8 cellular contexts compared by ENCODE assay signal in the genomic region with DNA sequence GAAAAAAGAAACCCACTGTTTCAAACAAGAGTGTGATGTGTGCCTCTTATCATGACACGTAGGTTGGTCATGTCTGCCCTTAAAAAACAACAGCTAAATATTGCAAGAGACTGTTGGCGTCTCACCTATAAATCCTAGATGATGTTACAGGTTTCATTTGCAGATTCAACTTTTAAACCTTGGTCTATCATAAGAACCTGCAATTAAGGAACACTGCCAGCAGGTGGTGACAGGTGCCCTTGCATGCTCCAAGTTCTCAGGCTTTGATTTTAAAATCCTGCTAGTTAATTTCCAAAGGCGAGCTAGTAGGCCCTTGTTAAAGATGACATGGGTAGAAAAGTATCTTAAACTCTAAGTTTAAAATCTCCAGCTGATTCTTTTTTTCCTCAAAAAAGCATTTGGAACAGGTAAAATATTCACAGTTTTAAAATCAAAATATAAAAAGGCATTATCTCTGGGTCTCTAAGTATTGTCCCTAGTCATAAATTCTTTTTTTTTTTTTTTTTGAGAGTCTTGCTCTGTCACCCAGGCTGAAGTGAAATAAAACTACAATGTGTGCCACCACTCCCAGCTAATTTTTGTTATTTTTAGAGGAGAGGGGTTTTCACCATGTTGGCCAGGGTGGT. TPM values are rescaled to one million over a fixed set of nuclear protein-coding genes. Genes with fewer than 3 reads are reported as not detected.
DNase-seq lines count a peak whose midpoint lies in the region; ATAC-seq and TF ChIP-seq lines count a peak whose summit lies in the region.

No MANE protein-coding gene starts in this region.

- H3K9ac ChIP-seq in MM.1S (ENCODE audit: low read length), result no peak overlapping the region

- H2AFZ ChIP-seq in MM.1S (ENCODE audit: low read length), result no peak overlapping the region

- H4K20me1 ChIP-seq in MM.1S (ENCODE audit: insufficient read depth, low read length), result no peaks in the 10 kb centered on the region

- no peaks in the 10 kb centered on the region for H3K36me3 ChIP-seq in MM.1S (replicated peaks; ENCODE audit: insufficient read depth, low read length)
- no peaks in the 10 kb centered on the region for H3K36me3 ChIP-seq in left lung

- no peaks in the 10 kb centered on the region for H3K9me2 ChIP-seq in MM.1S (replicated peaks; ENCODE audit: insufficient read depth, low read length)

- H3K27me3 ChIP-seq in MM.1S (replicated peaks; ENCODE audit: insufficient read depth, low read length) (no peaks in the 10 kb centered on the region), left lung (no peaks in the 10 kb centered on the region)

- H3K4me3 ChIP-seq in MM.1S (ENCODE audit: low read length) (no peak overlapping the region), astrocyte of the cerebellum (ENCODE audit: low read depth, low read length) (no peak overlapping the region), left lung (no peak overlapping the region)

- in situ Hi-C loops in astrocyte of the cerebellum (cut with HindIII; ENCODE audit: low sequenced_read_pairs), result no loop called here

- 0 out of 2 replicates have a peak overlapping the region, but pooled peaks have one; percentile 1 for H3K4me2 ChIP-seq in MM.1S (ENCODE audit: low read depth, low read length)

- intact Hi-C loops in left lung (cut with DNase I), result loop anchor here in 1 of 2 donors (5.0 kb wide), 1 partner anchor 83 kb away; no protein-coding TSS in a partner anchor

- H3K27ac ChIP-seq in MM.1S (ENCODE audit: low read length) (no peak overlapping the region), left lung (no peak overlapping the region)

- peaks cover 17% of the 10 kb centered on the region for H3K4me1 ChIP-seq in MM.1S (ENCODE audit: low read length)
- H3K4me1 ChIP-seq in left lung, result peaks cover 0 to 6% of the 10 kb centered on the region in 2 donors

- peak; percentile 87 for TF ChIP-seq CTCF in MM.1S (IDR thresholded peaks at IDR 0.05; ENCODE audit: low read length)
- TF ChIP-seq CTCF in astrocyte of the cerebellum (IDR thresholded peaks at IDR 0.05; ENCODE audit: low read depth, low read length, missing control alignments), result peak; percentile 69
- TF ChIP-seq CTCF in left lung (IDR thresholded peaks at IDR 0.05), result peak; percentile 49 to 65

- peaks cover 70% of the 10 kb centered on the region for H3K79me2 ChIP-seq in MM.1S (ENCODE audit: low read length)

- peaks cover 19% of the 10 kb centered on the region for H3F3A ChIP-seq in MM.1S (ENCODE audit: insufficient read depth, low read length)

- peak; percentile 87 for ATAC-seq in left lung
- ATAC-seq in GM21717 (IDR thresholded peaks at IDR 0.05; ENCODE audit: unreplicated experiment), result no peak

- DNase-seq in EL (peak; percentile 54), MM.1S (peak; percentile 79), T-helper 2 cell (peak in 4 of 5 experiments; percentile 38 to 78 (median 50)), astrocyte of the cerebellum (ENCODE audit: low read depth) (peak; percentile 60), left lung (no peak), 8988T (no peak)
- DNase-seq in stimulated activated CD8-positive, alpha-beta memory T cell treated with anti-CD3 and anti-CD28 coated beads, Interleukin-4, amount 100 ng/mL, for 24 hours (ENCODE audit: low read depth), result peak; percentile 38

- H3K9me3 ChIP-seq in MM.1S (replicated peaks; ENCODE audit: insufficient read depth, low read length), result no peaks in the 10 kb centered on the region
- no peaks in the 10 kb centered on the region for H3K9me3 ChIP-seq in left lung

RNA-seq across cellular contexts. Expression of a gene that starts 39.1 kb away (rescaled TPM):
- 100 to 1,000 TPM in 1 of 2 donors, 10 to 100 TPM in 1; 73.1 to 106 TPM for total RNA-seq in left lung

Comparison
In these comparisons a context has a peak if more than half of its experiments do, and no peak if none do; other contexts are left out.
1. DNase-seq: peak in EL (single experiment), MM.1S (single experiment), T-helper 2 cell (4 of 5), astrocyte of the cerebellum (single experiment) and stimulated activated CD8-positive, alpha-beta memory T cell treated with anti-CD3 and anti-CD28 coated beads, Interleukin-4, amount 100 ng/mL, for 24 hours (single experiment); none in left lung (0 of 2) and 8988T (single experiment).
2. Peak in every context shown above with its lines, with median percentiles within 50 percentile points of each other: CTCF ChIP-seq.